ENCODE assay signal across 8 cellular contexts in genomic region chr17:63425478-63425877, GRCh38. TPM values are rescaled to one million over a fixed set of nuclear protein-coding genes. Genes with fewer than 3 reads are reported as not detected.
A peak's percentile ranks its signal among the peaks of the same experiment; 100 is the strongest.
DNase-seq lines count a peak whose midpoint lies in the region; ATAC-seq and TF ChIP-seq lines count a peak whose summit lies in the region.

No MANE protein-coding gene starts in this region.

- no peaks in the 10 kb centered on the region for H3K27me3 ChIP-seq in heart left ventricle

- peaks cover 0 to 17% (median 2%) of the 10 kb centered on the region in 9 donors for H3K36me3 ChIP-seq in heart left ventricle

- H3K9me3 ChIP-seq in heart left ventricle = no peaks in the 10 kb centered on the region

- H3K4me1 ChIP-seq in heart left ventricle = peaks cover 0 to 35% (median 10%) of the 10 kb centered on the region in 12 donors

- no peak overlapping the region for H3K4me3 ChIP-seq in heart left ventricle

- TF ChIP-seq POLR2A in heart left ventricle (IDR thresholded peaks at IDR 0.05) = no peak

- 0 to 2% (median 0%) methylated on average over 7 of the region's 7 CpGs for WGBS in heart left ventricle, 4 donors

- no peak overlapping the region for H3K27ac ChIP-seq in heart left ventricle

- peak; percentile 62 for DNase-seq in AG09319 (ENCODE audit: extremely low read depth, low read depth)
- peak; percentile 80 for DNase-seq in GM19240 (ENCODE audit: insufficient read length, low spot score)
- DNase-seq in NCI-H1105 treated with DMSO at 0.1 percent for 48 hours (lab: John Stamatoyannopoulos, UW) = peak; percentile 66
- peak; percentile 44 to 56 for DNase-seq in SW 1271 (lab: John Stamatoyannopoulos, UW)
- DNase-seq in activated naive CD8-positive, alpha-beta T cell treated with anti-CD3 and anti-CD28 coated beads, Interleukin-2, amount 50 U/mL, for 16 hours (ENCODE audit: low read depth, low spot score) = peak; percentile 38
- peak; percentile 78 to 83 (median 78) for DNase-seq in heart left ventricle
- DNase-seq in putamen (ENCODE audit: low spot score) = peak; percentile 67

- TF ChIP-seq CTCF in AG09319 (IDR thresholded peaks at IDR 0.05; ENCODE audit: low read depth, low read length) (peak; percentile 92), heart left ventricle (IDR thresholded peaks at IDR 0.05) (peak; percentile 89 to 99 (median 96))

- ATAC-seq in heart left ventricle (peak; percentile 52 to 90 (median 80)), GM18519 (IDR thresholded peaks at IDR 0.05; ENCODE audit: low FRiP score, unreplicated experiment) (no peak)

- intact Hi-C loops in heart left ventricle (cut with DNase I) = loop anchor here in 8 of 10 donors (1.0 to 10.0 kb wide), 10 partner anchors 52 to 349 kb away; partner anchors contain the start of genes ACE (in 1 of the 8), CCDC47 (in 1 of the 8) and DDX42 (in 1 of the 8)

RNA-seq across cellular contexts. Expression of gene CYB561, which starts 20.6 kb away (rescaled TPM):
- total RNA-seq in heart left ventricle = 10 to 100 TPM in 2 of 9 donors, 1 to 10 TPM in 7; 4.8 to 19.2 (median 8.6) TPM
- polyA plus RNA-seq in heart left ventricle = 10 to 100 TPM in 1 of 2 donors, 1 to 10 TPM in 1; 5.0 to 18.1 TPM

RNA-seq across cellular contexts. Expression of gene ACE, which starts 51.4 kb away (rescaled TPM):
- total RNA-seq in heart left ventricle = 10 to 100 TPM in 5 of 9 donors, 1 to 10 TPM in 4; 1.6 to 42.3 (median 10.7) TPM
- polyA plus RNA-seq in heart left ventricle = 1 to 10 TPM; 4.0 to 5.6 TPM
